ENCODE assay signal across 8 cellular contexts in the genomic region with DNA sequence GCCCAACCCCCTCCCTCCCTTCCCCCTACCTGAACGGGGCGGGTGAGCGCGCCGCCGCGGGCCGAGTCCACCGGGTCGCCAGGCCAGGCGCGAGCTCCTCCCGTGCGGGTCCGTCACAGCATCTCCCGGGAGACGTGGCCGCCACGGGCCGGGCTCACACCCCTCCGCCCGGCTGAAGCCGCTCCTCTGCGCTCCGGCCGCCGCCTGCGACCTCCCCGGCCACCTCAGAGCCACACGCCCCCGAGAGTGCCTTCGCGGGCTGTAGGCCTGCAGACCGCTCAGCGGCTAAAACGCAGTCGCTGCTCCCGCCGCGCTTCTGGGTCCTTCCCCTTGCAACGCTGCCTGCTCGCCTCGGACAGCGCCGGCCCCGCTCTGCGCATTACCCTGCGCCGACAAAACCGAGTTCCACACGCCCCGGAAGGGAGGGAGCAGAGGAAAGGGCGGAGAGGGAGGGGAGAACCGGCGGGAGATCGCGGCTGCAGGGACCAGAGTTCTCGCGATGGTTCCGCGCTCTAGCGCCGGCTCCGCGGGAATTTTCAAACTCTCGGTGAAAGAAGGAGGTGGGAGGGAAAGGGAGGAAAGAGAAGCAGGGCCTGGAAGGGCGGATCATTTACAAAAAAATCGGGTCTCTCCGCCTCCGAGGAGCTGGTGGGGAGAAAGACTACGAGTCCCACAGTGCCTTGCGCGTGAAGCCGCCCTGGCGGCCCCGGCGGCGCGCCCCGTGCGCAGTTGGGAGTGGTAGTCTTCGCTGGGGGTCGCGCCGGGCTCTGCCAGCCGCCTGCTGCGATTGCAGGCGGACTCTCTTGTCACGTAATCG. TPM values are rescaled to one million over a fixed set of nuclear protein-coding genes. Genes with fewer than 3 reads are reported as not detected.
DNase-seq lines count a peak whose midpoint lies in the region; ATAC-seq, FAIRE-seq and TF ChIP-seq lines count a peak whose summit lies in the region.

A gene with protein sequence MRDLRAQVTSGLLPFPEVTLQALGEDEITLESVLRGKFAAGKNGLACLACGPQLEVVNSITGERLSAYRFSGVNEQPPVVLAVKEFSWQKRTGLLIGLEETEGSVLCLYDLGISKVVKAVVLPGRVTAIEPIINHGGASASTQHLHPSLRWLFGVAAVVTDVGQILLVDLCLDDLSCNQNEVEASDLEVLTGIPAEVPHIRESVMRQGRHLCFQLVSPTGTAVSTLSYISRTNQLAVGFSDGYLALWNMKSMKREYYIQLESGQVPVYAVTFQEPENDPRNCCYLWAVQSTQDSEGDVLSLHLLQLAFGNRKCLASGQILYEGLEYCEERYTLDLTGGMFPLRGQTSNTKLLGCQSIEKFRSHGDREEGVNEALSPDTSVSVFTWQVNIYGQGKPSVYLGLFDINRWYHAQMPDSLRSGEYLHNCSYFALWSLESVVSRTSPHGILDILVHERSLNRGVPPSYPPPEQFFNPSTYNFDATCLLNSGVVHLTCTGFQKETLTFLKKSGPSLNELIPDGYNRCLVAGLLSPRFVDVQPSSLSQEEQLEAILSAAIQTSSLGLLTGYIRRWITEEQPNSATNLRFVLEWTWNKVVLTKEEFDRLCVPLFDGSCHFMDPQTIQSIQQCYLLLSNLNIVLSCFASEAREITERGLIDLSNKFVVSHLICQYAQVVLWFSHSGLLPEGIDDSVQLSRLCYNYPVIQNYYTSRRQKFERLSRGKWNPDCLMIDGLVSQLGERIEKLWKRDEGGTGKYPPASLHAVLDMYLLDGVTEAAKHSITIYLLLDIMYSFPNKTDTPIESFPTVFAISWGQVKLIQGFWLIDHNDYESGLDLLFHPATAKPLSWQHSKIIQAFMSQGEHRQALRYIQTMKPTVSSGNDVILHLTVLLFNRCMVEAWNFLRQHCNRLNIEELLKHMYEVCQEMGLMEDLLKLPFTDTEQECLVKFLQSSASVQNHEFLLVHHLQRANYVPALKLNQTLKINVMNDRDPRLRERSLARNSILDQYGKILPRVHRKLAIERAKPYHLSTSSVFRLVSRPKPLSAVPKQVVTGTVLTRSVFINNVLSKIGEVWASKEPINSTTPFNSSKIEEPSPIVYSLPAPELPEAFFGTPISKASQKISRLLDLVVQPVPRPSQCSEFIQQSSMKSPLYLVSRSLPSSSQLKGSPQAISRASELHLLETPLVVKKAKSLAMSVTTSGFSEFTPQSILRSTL (N-terminal part only) (minus strand): TSS at position 400 of the 817 bp plus-strand sequence. CDS start 13,578 bp downstream, outside the sequence.

- H3K9me3 ChIP-seq in body of pancreas: no peaks in the 10 kb centered on the region
- H3K9me3 ChIP-seq in sigmoid colon: no peaks in the 10 kb centered on the region

- no peaks in the 10 kb centered on the region for H3K27me3 ChIP-seq in body of pancreas
- H3K27me3 ChIP-seq in sigmoid colon: no peaks in the 10 kb centered on the region

- FAIRE-seq in TTC549 (lab: Jason Lieb, UNC): peak; percentile 98

- ATAC-seq in GM18520 (IDR thresholded peaks at IDR 0.05; ENCODE audit: unreplicated experiment) (peak; percentile 77), HG03064 (IDR thresholded peaks at IDR 0.05; ENCODE audit: low read depth, unreplicated experiment) (peak; percentile 94), body of pancreas (peak; percentile 96)

- H3K4me1 ChIP-seq in body of pancreas (peaks cover 29% of the 10 kb centered on the region), sigmoid colon (peaks cover 4 to 32% (median 28%) of the 10 kb centered on the region in 4 donors)

- H3K4me3 ChIP-seq in body of pancreas: peak within 1 kb of the TSS; percentile 65 to 99
- peak within 1 kb of the TSS; percentile 96 to 99 (median 97) for H3K4me3 ChIP-seq in sigmoid colon

- TF ChIP-seq POLR2A in body of pancreas (IDR thresholded peaks at IDR 0.05): peak; percentile 94 to 98 (median 98)
- peak; percentile 93 to 97 for TF ChIP-seq POLR2A in sigmoid colon (IDR thresholded peaks at IDR 0.05)

- H3K36me3 ChIP-seq in body of pancreas (replicated peaks in 1 of 2; ENCODE audit: insufficient read depth in 1 of 2, low read depth in 2 of 2) (no peaks in the 10 kb centered on the region), sigmoid colon (peaks cover 0 to 8% (median 0%) of the 10 kb centered on the region in 4 donors)

- 0 to 1% methylated on average over 36 to 84 of the region's 90 CpGs for WGBS in body of pancreas, 2 donors
- 0% methylated on average over 90 of the region's 90 CpGs for WGBS in sigmoid colon, 2 donors

- peak within 1 kb of the TSS; percentile 98 for H3K27ac ChIP-seq in 22Rv1
- H3K27ac ChIP-seq in body of pancreas: peak within 1 kb of the TSS; percentile 92 to 96 (median 94)
- peak within 1 kb of the TSS; percentile 99 to 100 (median 99) for H3K27ac ChIP-seq in sigmoid colon

- no peak for TF ChIP-seq EP300 in sigmoid colon (IDR thresholded peaks at IDR 0.05)

- intact Hi-C loops in body of pancreas (cut with DNase I): no loop called here
- intact Hi-C loops in sigmoid colon (cut with DNase I): loop anchor here (2.0 to 10.0 kb wide), 3 partner anchors 143 to 401 kb away; a partner anchor contains a TSS

- DNase-seq in NCI-H2107 treated with DMSO at 0.1 percent for 48 hours (lab: John Stamatoyannopoulos, UW; ENCODE audit: unreplicated experiment) (peak; percentile 98), body of pancreas (peak; percentile 95 to 97 (median 96)), iPS DF 19.7 (ENCODE audit: low read depth, low spot score) (peak; percentile 91), sigmoid colon (peak; percentile 99)

- TF ChIP-seq CTCF in 22Rv1 (IDR thresholded peaks at IDR 0.05) (no peak; the same call in 1 of the 2 replicates), body of pancreas (IDR thresholded peaks at IDR 0.05) (peak in 4 of 7 experiments; percentile 4 to 20 (median 8)), sigmoid colon (IDR thresholded peaks at IDR 0.05) (no peak)

RNA-seq across cellular contexts. Expression of the gene that starts here (rescaled TPM):
- 10 to 100 TPM; 17.5 to 18.7 TPM for total RNA-seq in body of pancreas
- 10 to 100 TPM; 35.7 to 61.8 (median 42.5) TPM for total RNA-seq in sigmoid colon
- polyA plus RNA-seq in sigmoid colon: 10 to 100 TPM in 1 of 3 donors, 1 to 10 TPM in 2; 3.7 to 11.4 (median 4.8) TPM

Comparison
In these comparisons a context has a peak if more than half of its experiments do, and no peak if none do; other contexts are left out.
1. Peak in every context shown above with its lines: DNase-seq, ATAC-seq, H3K4me3 ChIP-seq and H3K27ac ChIP-seq.
2. CTCF ChIP-seq: peak in body of pancreas (4 of 7); none in 22Rv1 (single experiment) and sigmoid colon (0 of 4).